24 cellular contexts compared by ENCODE assay signal in the genomic region with DNA sequence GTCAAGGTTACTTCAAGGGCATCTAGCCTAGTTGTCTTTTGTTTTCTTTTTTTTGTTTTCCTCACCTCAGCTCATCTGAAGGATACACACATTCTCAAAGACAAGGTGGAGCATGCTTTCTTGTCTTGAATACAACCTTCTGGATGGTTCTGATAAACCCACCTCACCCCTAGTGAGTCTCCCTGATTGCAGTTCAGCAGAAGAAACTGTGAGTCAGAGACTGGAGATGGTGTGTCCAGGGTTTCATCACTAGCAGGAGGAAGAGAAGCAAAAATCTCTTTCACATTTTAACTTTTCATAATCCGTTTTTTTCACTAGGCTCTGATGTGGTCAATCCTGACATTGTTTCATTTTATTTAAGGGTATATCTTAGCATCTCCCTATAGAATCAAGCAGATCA.
DNase-seq lines count a peak whose midpoint lies in the region; ATAC-seq, FAIRE-seq and TF ChIP-seq lines count a peak whose summit lies in the region.
"Had no signal": no experiment of that assay in that cellular context is flagged by ENCODE, and none has a peak within 500 bp of the region (broad histone marks: within the 10 kb centered on the region; RNA-seq: fewer than 3 reads in every experiment).

No MANE protein-coding gene starts in this region.

- H3K9me3 Mint-ChIP-seq in activated T-helper 2 cell treated with anti-CD3 and anti-CD28 coated beads, Interferon-gamma antibody, Interleukin-2, Interleukin-4, amounts not matched to agents 10 μg/mL and 5 μg/mL and 100 μg/mL, durations not matched to agents 14 hours and 24 hours and 36 hours = peaks cover 4% of the 10 kb centered on the region

- no peaks in the 10 kb centered on the region for H4K20me1 ChIP-seq in SK-N-SH (ENCODE audit: insufficient read depth)

- no peaks in the 10 kb centered on the region for H3K36me3 Mint-ChIP-seq in activated T-helper 2 cell treated with anti-CD3 and anti-CD28 coated beads, Interferon-gamma antibody, Interleukin-2, Interleukin-4, amounts not matched to agents 10 μg/mL and 5 μg/mL and 100 μg/mL, durations not matched to agents 14 hours and 24 hours and 36 hours (ENCODE audit: low read depth)
- H3K36me3 Mint-ChIP-seq: CD4-positive, alpha-beta memory T cell had no signal

- no peaks in the 10 kb centered on the region for H3K36me3 ChIP-seq in SK-N-SH (replicated peaks in 1 of 2; ENCODE audit: control insufficient read depth in 1 of 2, insufficient read depth in 2 of 2, low read length in 1 of 2)
- H3K36me3 ChIP-seq: BE2C, MG63, Peyer's patch had no signal

- ATAC-seq in foreskin keratinocyte (peak; percentile 45), right cardiac atrium (no peak)

- no peaks in the 10 kb centered on the region for H3K9me2 ChIP-seq in SK-N-SH

- WGBS in right cardiac atrium = 83% methylated on average over 1 of the region's 1 CpG
- 33% methylated on average over 1 of the region's 1 CpG for WGBS in SK-N-SH (ENCODE audit: low lambda C conversion rate)

- no peak for TF ChIP-seq POLR2A in GM12892 (IDR thresholded peaks at IDR 0.05; ENCODE audit: low read depth, low read length)

- H3K9me3 ChIP-seq in right cardiac atrium (ENCODE audit: control insufficient read depth, low read length) (no peaks in the 10 kb centered on the region), SK-N-SH (no peaks in the 10 kb centered on the region)
- H3K9me3 ChIP-seq: BE2C, MG63, Peyer's patch had no signal

- POLR2A ChIA-PET in SK-N-SH (lab: Yijun Ruan, JAX) = no interaction called here

- CTCF ChIA-PET in SK-N-SH (lab: Yijun Ruan, JAX) = no interaction called here

- no peak overlapping the region for H3K27ac ChIP-seq in foreskin keratinocyte
- H3K27ac ChIP-seq in right cardiac atrium (ENCODE audit: low read length) = no peak overlapping the region
- H3K27ac ChIP-seq in SK-N-SH (ENCODE audit: low read depth in 2 of 2, low read length in 1 of 2) = no peak overlapping the region
- H3K27ac ChIP-seq: KMS-11, Peyer's patch had no signal

- H3F3A ChIP-seq in SK-N-SH (replicated peaks; ENCODE audit: insufficient read depth) = no peaks in the 10 kb centered on the region

- no peak for TF ChIP-seq EP300 in SK-N-SH (IDR thresholded peaks at IDR 0.05; ENCODE audit: borderline replicate concordance in 1 of 2, low read depth in 1 of 2, low read length in 1 of 2)

- H3K9ac ChIP-seq in SK-N-SH = no peak overlapping the region
- H3K9ac ChIP-seq: KMS-11 had no signal

- peaks cover 49% of the 10 kb centered on the region for H3K4me1 Mint-ChIP-seq in activated T-helper 2 cell treated with anti-CD3 and anti-CD28 coated beads, Interferon-gamma antibody, Interleukin-2, Interleukin-4, amounts not matched to agents 10 μg/mL and 5 μg/mL and 100 μg/mL, durations not matched to agents 14 hours and 24 hours and 36 hours (ENCODE audit: low read depth)
- H3K4me1 Mint-ChIP-seq: CD4-positive, alpha-beta memory T cell had no signal

- no peaks in the 10 kb centered on the region for H3K27me3 Mint-ChIP-seq in activated T-helper 2 cell treated with anti-CD3 and anti-CD28 coated beads, Interferon-gamma antibody, Interleukin-2, Interleukin-4, amounts not matched to agents 10 μg/mL and 5 μg/mL and 100 μg/mL, durations not matched to agents 14 hours and 24 hours and 36 hours (ENCODE audit: low read depth)

- TF ChIP-seq RAD21 in SK-N-SH (IDR thresholded peaks at IDR 0.05; ENCODE audit: low read length) = no peak

- no peak for TF ChIP-seq CTCF in foreskin keratinocyte (conservative IDR thresholded peaks at IDR 0.05)
- no peak for TF ChIP-seq CTCF in SK-N-SH (IDR thresholded peaks at IDR 0.05)

- intact Hi-C loops in activated T-helper 2 cell treated with anti-CD3 and anti-CD28 coated beads, Interferon-gamma antibody, Interleukin-2, Interleukin-4, amounts not matched to agents 10 μg/mL and 5 μg/mL and 100 μg/mL, durations not matched to agents 14 hours and 24 hours and 36 hours (cut with micrococcal nuclease) = loop anchor here (10.0 kb wide), 2 partner anchors 715 to 945 kb away; no protein-coding TSS in a partner anchor
- intact Hi-C loops in right cardiac atrium (cut with DNase I) = no loop called here

- peak; percentile 17 for DNase-seq in AG08395 (ENCODE audit: low spot score)
- DNase-seq in GM12892 (ENCODE audit: insufficient read length) = no peak
- DNase-seq in activated T-helper 2 cell treated with anti-CD3 and anti-CD28 coated beads, Interferon-gamma antibody, Interleukin-2, Interleukin-4, amounts not matched to agents 10 μg/mL and 5 μg/mL and 100 μg/mL, durations not matched to agents 14 hours and 24 hours and 36 hours (ENCODE audit: low spot score) = no peak
- DNase-seq in foreskin keratinocyte = no peak
- DNase-seq in hippocampal formation (lab: John Stamatoyannopoulos, UW) = no peak
- DNase-seq in right cardiac atrium = no peak
- DNase-seq in SK-N-SH = no peak
- DNase-seq in COLO829 (ENCODE audit: low spot score) = no peak
- DNase-seq: ACHN; BE2C; CD4-positive, alpha-beta memory T cell; DMS79 treated with DMSO at 0.1 percent for 48 hours; GDM1; H7; MG63; NCI-H1092 treated with DMSO at 0.1 percent for 48 hours; NCI-H1694; NCI-H2171; NCI-H446 treated with DMSO at 0.1 percent for 48 hours; NCI-H748 treated with DMSO at 0.1 percent for 48 hours; Peyer's patch; SIG-M5 had no signal

- H3K4me1 ChIP-seq in foreskin keratinocyte = peaks cover 21% of the 10 kb centered on the region
- peaks cover 4% of the 10 kb centered on the region for H3K4me1 ChIP-seq in right cardiac atrium (ENCODE audit: control insufficient read depth, insufficient read depth, low read length)
- no peaks in the 10 kb centered on the region for H3K4me1 ChIP-seq in SK-N-SH (ENCODE audit: control insufficient read depth in 1 of 2, insufficient read depth in 2 of 2, low read depth in 1 of 2, low read length in 1 of 2)
- H3K4me1 ChIP-seq: BE2C, Peyer's patch had no signal

- no peak overlapping the region for H2AFZ ChIP-seq in SK-N-SH (ENCODE audit: low read depth)

- peak overlapping the region; percentile 70 for H3K27ac Mint-ChIP-seq in activated T-helper 2 cell treated with anti-CD3 and anti-CD28 coated beads, Interferon-gamma antibody, Interleukin-2, Interleukin-4, amounts not matched to agents 10 μg/mL and 5 μg/mL and 100 μg/mL, durations not matched to agents 14 hours and 24 hours and 36 hours
- H3K27ac Mint-ChIP-seq: CD4-positive, alpha-beta memory T cell had no signal

- peak; percentile 75 for FAIRE-seq in GM12892 (lab: Jason Lieb, UNC)
- FAIRE-seq: D721Med had no signal

- no peak overlapping the region for H3K4me2 ChIP-seq in SK-N-SH
- H3K4me2 ChIP-seq: KMS-11 had no signal

- H3K4me3 ChIP-seq in right cardiac atrium (ENCODE audit: low read length) = no peak overlapping the region
- no peak overlapping the region for H3K4me3 ChIP-seq in SK-N-SH (ENCODE audit: low read depth in 2 of 2, low read length in 1 of 2)
- H3K4me3 ChIP-seq: MG63, Peyer's patch had no signal

- H3K4me3 Mint-ChIP-seq in activated T-helper 2 cell treated with anti-CD3 and anti-CD28 coated beads, Interferon-gamma antibody, Interleukin-2, Interleukin-4, amounts not matched to agents 10 μg/mL and 5 μg/mL and 100 μg/mL, durations not matched to agents 14 hours and 24 hours and 36 hours (ENCODE audit: low read depth) = no peak overlapping the region
- H3K4me3 Mint-ChIP-seq: CD4-positive, alpha-beta memory T cell had no signal

- H3K27me3 ChIP-seq in foreskin keratinocyte = no peaks in the 10 kb centered on the region
- H3K27me3 ChIP-seq in right cardiac atrium (ENCODE audit: control insufficient read depth, insufficient read depth) = no peaks in the 10 kb centered on the region
- H3K27me3 ChIP-seq in SK-N-SH (ENCODE audit: insufficient read depth) = no peaks in the 10 kb centered on the region
- H3K27me3 ChIP-seq: MG63, Peyer's patch had no signal

- H3K79me2 ChIP-seq in SK-N-SH (ENCODE audit: insufficient read depth) = no peaks in the 10 kb centered on the region

TF ChIP-seq in SK-N-SH, 30 proteins besides CTCF, POLR2A, EP300 and RAD21 (continues in another document):
- TF ChIP-seq GABPA (IDR thresholded peaks at IDR 0.05; ENCODE audit: low read depth) (no peak), ELF1 (IDR thresholded peaks at IDR 0.05) (no peak), MEF2A (IDR thresholded peaks at IDR 0.05; ENCODE audit: borderline replicate concordance, low read depth) (no peak), JUND (IDR thresholded peaks at IDR 0.05) (no peak), GATA2 (CRISPR knock-in tag; IDR thresholded peaks at IDR 0.05) (no peak), FOXM1 (IDR thresholded peaks at IDR 0.05; ENCODE audit: low read depth) (no peak)
- TF ChIP-seq, protein P1, sequence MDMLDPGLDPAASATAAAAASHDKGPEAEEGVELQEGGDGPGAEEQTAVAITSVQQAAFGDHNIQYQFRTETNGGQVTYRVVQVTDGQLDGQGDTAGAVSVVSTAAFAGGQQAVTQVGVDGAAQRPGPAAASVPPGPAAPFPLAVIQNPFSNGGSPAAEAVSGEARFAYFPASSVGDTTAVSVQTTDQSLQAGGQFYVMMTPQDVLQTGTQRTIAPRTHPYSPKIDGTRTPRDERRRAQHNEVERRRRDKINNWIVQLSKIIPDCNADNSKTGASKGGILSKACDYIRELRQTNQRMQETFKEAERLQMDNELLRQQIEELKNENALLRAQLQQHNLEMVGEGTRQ (IDR thresholded peaks at IDR 0.05; ENCODE audit: borderline replicate concordance, low read depth, low read length) = no peak
- TF ChIP-seq, protein P2, sequence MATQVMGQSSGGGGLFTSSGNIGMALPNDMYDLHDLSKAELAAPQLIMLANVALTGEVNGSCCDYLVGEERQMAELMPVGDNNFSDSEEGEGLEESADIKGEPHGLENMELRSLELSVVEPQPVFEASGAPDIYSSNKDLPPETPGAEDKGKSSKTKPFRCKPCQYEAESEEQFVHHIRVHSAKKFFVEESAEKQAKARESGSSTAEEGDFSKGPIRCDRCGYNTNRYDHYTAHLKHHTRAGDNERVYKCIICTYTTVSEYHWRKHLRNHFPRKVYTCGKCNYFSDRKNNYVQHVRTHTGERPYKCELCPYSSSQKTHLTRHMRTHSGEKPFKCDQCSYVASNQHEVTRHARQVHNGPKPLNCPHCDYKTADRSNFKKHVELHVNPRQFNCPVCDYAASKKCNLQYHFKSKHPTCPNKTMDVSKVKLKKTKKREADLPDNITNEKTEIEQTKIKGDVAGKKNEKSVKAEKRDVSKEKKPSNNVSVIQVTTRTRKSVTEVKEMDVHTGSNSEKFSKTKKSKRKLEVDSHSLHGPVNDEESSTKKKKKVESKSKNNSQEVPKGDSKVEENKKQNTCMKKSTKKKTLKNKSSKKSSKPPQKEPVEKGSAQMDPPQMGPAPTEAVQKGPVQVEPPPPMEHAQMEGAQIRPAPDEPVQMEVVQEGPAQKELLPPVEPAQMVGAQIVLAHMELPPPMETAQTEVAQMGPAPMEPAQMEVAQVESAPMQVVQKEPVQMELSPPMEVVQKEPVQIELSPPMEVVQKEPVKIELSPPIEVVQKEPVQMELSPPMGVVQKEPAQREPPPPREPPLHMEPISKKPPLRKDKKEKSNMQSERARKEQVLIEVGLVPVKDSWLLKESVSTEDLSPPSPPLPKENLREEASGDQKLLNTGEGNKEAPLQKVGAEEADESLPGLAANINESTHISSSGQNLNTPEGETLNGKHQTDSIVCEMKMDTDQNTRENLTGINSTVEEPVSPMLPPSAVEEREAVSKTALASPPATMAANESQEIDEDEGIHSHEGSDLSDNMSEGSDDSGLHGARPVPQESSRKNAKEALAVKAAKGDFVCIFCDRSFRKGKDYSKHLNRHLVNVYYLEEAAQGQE (IDR thresholded peaks at IDR 0.05; ENCODE audit: low read depth, low read length) = no peak
